25 cellular contexts compared by ENCODE assay signal in the genomic region with DNA sequence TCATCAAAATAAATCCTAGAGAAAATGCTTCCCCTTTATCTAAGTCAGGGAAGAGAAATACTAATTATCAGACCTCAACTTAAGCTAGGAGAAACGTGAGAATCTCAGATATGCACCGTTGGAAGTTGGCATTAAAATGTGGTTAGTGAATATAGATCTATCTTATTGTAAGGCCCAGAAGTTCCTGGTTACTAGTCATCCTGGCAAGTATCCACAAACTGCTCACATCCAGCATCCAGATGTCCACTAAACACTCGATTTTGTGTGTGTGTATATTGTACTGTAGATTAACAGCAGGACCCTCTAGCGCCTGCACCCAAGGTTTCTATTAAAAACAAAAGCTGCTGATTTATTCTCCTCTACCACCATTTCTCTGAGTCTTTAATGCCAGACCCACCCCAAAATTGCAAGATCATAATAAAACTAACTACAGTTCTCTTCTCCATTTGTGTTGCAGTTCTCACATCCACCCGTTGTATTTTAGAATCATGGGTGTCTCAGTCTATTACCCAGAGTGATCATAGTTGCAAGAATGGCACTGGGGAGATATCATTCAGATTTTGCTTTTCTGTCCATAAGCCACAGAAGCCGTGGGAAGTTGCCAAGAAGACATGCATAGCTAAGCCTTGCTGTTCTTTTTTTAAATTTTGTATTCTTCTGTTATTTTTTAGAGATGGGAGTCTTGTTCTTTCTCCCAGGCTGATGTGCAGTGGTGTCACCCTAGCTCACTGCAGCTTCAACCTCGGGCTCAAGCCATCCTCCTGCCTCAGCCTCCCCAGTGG.
DNase-seq lines count a peak whose midpoint lies in the region; ATAC-seq and TF ChIP-seq lines count a peak whose summit lies in the region.
"Had no signal": no experiment of that assay in that cellular context is flagged by ENCODE, and none has a peak within 500 bp of the region (broad histone marks: within the 10 kb centered on the region; RNA-seq: fewer than 3 reads in every experiment).

No MANE protein-coding gene starts in this region.

- POLR2A ChIA-PET in T-cell (lab: Charles Lee) = no interaction called here

- DNase-seq in EL = peak; percentile 48
- peak; percentile 76 for DNase-seq in RPMI7951 (ENCODE audit: low read depth)
- peak; percentile 82 for DNase-seq in choroid plexus epithelial cell (ENCODE audit: low read depth)
- no peak for DNase-seq in neural crest cell (ENCODE audit: low read depth, low spot score)
- no peak for DNase-seq in NK-92 (lab: John Stamatoyannopoulos, UW; ENCODE audit: unreplicated experiment)
- no peak for DNase-seq in T-cell
- no peak for DNase-seq in right atrium auricular region (ENCODE audit: low spot score)
- DNase-seq: activated CD4-positive, alpha-beta T cell treated with anti-CD3 and anti-CD28 coated beads, Interleukin-2, amount 50 U/mL, for 4 hours; activated T-cell treated with anti-CD3 and anti-CD28 coated beads for 4 hours; BE2C; GOT3; heart left ventricle; lower lobe of right lung; MV-4-11; NCI-H2081; NCI-H510A treated with DMSO at 0.1 percent for 48 hours; pancreas; Right ventricle myocardium superior; small intestine; stimulated activated CD4-positive, alpha-beta T cell treated with anti-CD3 and anti-CD28 coated beads, Interleukin-4, amount 100 ng/mL, for 4 hours; T-helper 17 cell; WERI-Rb-1 had no signal

- H3K4me1 Mint-ChIP-seq in neural crest cell (no peaks in the 10 kb centered on the region), T-cell (no peaks in the 10 kb centered on the region)
- H3K4me1 Mint-ChIP-seq: T-helper 17 cell had no signal

- H3K4me3 Mint-ChIP-seq in neural crest cell (no peak overlapping the region), T-cell (no peak overlapping the region)
- H3K4me3 Mint-ChIP-seq: T-helper 17 cell had no signal

- H3K27ac Mint-ChIP-seq in neural crest cell (ENCODE audit: unreplicated experiment) (peak overlapping the region; percentile 3), T-cell (no peak overlapping the region)
- H3K27ac Mint-ChIP-seq: T-helper 17 cell had no signal

- H3K27me3 ChIP-seq in right atrium auricular region = no peaks in the 10 kb centered on the region
- H3K27me3 ChIP-seq: ascending aorta, BE2C, heart left ventricle, pancreas, suprapubic skin had no signal

- no peaks in the 10 kb centered on the region for H3K9me3 ChIP-seq in right atrium auricular region
- H3K9me3 ChIP-seq: ascending aorta, BE2C, heart left ventricle, lower lobe of right lung, pancreas, suprapubic skin had no signal

- no peak for TF ChIP-seq CTCF in choroid plexus epithelial cell (conservative IDR thresholded peaks at IDR 0.05; ENCODE audit: low read depth, low read length)
- no peak for TF ChIP-seq CTCF in neural crest cell (conservative IDR thresholded peaks at IDR 0.05)
- no peak for TF ChIP-seq CTCF in right atrium auricular region (IDR thresholded peaks at IDR 0.05)

- H3K36me3 Mint-ChIP-seq in neural crest cell (ENCODE audit: low read depth) (peaks cover 8% of the 10 kb centered on the region), T-cell (no peaks in the 10 kb centered on the region)

- ATAC-seq in HG03159 (IDR thresholded peaks at IDR 0.05; ENCODE audit: unreplicated experiment) = no peak
- no peak for ATAC-seq in T-cell (replicated peaks in 1 of 4)
- ATAC-seq: heart left ventricle, lower lobe of right lung, pancreas, T-helper 17 cell had no signal

- H3K27me3 Mint-ChIP-seq in neural crest cell (ENCODE audit: low read depth) (no peaks in the 10 kb centered on the region), T-cell (peaks cover 0 to 4% of the 10 kb centered on the region in 2 donors)

- H3K4me3 ChIP-seq in choroid plexus epithelial cell (ENCODE audit: low read depth, low read length) = no peak overlapping the region
- H3K4me3 ChIP-seq in right atrium auricular region = no peak overlapping the region
- H3K4me3 ChIP-seq: ascending aorta, heart left ventricle, lower lobe of right lung, pancreas, suprapubic skin had no signal

- H3K9me3 Mint-ChIP-seq in neural crest cell = peaks cover 9% of the 10 kb centered on the region
- peaks cover 0 to 16% (median 8%) of the 10 kb centered on the region in 3 donors for H3K9me3 Mint-ChIP-seq in T-cell

- CTCF ChIA-PET in T-cell (lab: Charles Lee) = no interaction called here

- no peaks in the 10 kb centered on the region for H3K36me3 ChIP-seq in right atrium auricular region
- H3K36me3 ChIP-seq: ascending aorta, BE2C, lower lobe of right lung, pancreas, suprapubic skin, WERI-Rb-1 had no signal

- no peak overlapping the region for H3K27ac ChIP-seq in right atrium auricular region
- H3K27ac ChIP-seq: ascending aorta, heart left ventricle, lower lobe of right lung, pancreas, suprapubic skin, WERI-Rb-1 had no signal

- peaks cover 0 to 9% of the 10 kb centered on the region in 2 donors for H3K4me1 ChIP-seq in right atrium auricular region
- H3K4me1 ChIP-seq: ascending aorta, BE2C, lower lobe of right lung had no signal

Comparison
In these comparisons a context has a peak if more than half of its experiments do, and no peak if none do; other contexts are left out.
1. DNase-seq: peak in EL (single experiment), RPMI7951 (single experiment) and choroid plexus epithelial cell (single experiment); none in neural crest cell (single experiment), NK-92 (single experiment), T-cell (0 of 34) and right atrium auricular region (single experiment).